In the genomic region with DNA sequence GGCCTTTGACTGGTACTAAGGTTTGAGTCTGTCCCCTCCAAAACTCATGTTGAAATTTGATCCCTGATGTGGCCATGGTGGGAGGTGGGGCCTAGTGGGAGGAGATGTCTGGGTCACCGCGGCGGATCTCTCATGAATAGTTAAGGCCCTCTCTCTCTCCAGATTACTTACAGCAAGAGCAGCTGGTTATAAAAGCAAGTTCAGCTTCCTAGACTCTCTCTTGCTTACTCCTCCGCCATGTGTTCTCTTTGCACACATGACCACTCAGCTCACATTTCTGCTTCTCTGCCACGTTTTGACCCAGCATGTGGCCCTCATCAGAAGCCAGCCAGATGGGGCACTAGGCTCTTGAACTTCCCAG, we compare ENCODE assay signal across 13 cellular contexts. TPM values are rescaled to one million over a fixed set of nuclear protein-coding genes. Genes with fewer than 3 reads are reported as not detected.
A peak's percentile ranks its signal among the peaks of the same experiment; 100 is the strongest.
DNase-seq lines count a peak whose midpoint lies in the region; ATAC-seq, FAIRE-seq and TF ChIP-seq lines count a peak whose summit lies in the region.
"Had no signal": no experiment of that assay in that cellular context is flagged by ENCODE, and none has a peak within 500 bp of the region (broad histone marks: within the 10 kb centered on the region; RNA-seq: fewer than 3 reads in every experiment).

No MANE protein-coding gene starts in this region.

- TF ChIP-seq CTCF in choroid plexus epithelial cell (conservative IDR thresholded peaks at IDR 0.05; ENCODE audit: low read depth, low read length) = no peak

- no peak overlapping the region for H3K4me3 ChIP-seq in choroid plexus epithelial cell (ENCODE audit: low read depth, low read length)
- H3K4me3 ChIP-seq: BLaER1, esophagus squamous epithelium, right atrium auricular region had no signal

- FAIRE-seq in frontal cortex (lab: Jason Lieb, UNC) = no peak

- DNase-seq in AG20443 (ENCODE audit: low spot score) (peak; percentile 41), NCI-H187 (lab: John Stamatoyannopoulos, UW) (peak; percentile 18 to 40), choroid plexus epithelial cell (ENCODE audit: low read depth) (peak; percentile 49), myocyte (ENCODE audit: low read depth) (peak; percentile 52), NCI-H1048 (lab: John Stamatoyannopoulos, UW) (no peak), frontal cortex (ENCODE audit: low spot score in 2 of 2) (no peak), NK-92 (lab: John Stamatoyannopoulos, UW; ENCODE audit: unreplicated experiment) (no peak)
- DNase-seq: caudate nucleus, esophagus squamous epithelium had no signal

- no peak for ATAC-seq in HG02759 (IDR thresholded peaks at IDR 0.05; ENCODE audit: unreplicated experiment)
- ATAC-seq: activated CD4-positive, CD25-positive, alpha-beta regulatory T cell treated with anti-CD3 and anti-CD28 coated beads, Interleukin-2, amount 50 U/mL, for 24 hours had no signal

RNA-seq across cellular contexts. Expression of gene ZMIZ1, which starts 29.9 kb away (rescaled TPM):
- total RNA-seq in myocyte (7.1 and 10.0 TPM in 2 replicates), frontal cortex (19.6 TPM)
- 23.2 TPM for polyA plus RNA-seq in myocyte (2012)

Comparison
In these comparisons a context has a peak if more than half of its experiments do, and no peak if none do; other contexts are left out.
1. DNase-seq: peak in AG20443 (single experiment), NCI-H187 (2 of 2), choroid plexus epithelial cell (single experiment) and myocyte (single experiment); none in NCI-H1048 (single experiment), frontal cortex (0 of 2) and NK-92 (single experiment).